25 cellular contexts compared by ENCODE assay signal in genomic region chr5:143707797-143708196, GRCh38.
DNase-seq lines count a peak whose midpoint lies in the region; TF ChIP-seq lines count a peak whose summit lies in the region.
"Had no signal": no experiment of that assay in that cellular context is flagged by ENCODE, and none has a peak within 500 bp of the region (broad histone marks: within the 10 kb centered on the region; RNA-seq: fewer than 3 reads in every experiment).

No MANE protein-coding gene starts in this region.

- in situ Hi-C loops in GM23248 (cut with MboI) = no loop called here
- in situ Hi-C loops in G401 (cut with HindIII; ENCODE audit: low sequenced_read_pairs) = no loop called here

- TF ChIP-seq CTCF in cardiac fibroblast (IDR thresholded peaks at IDR 0.05; ENCODE audit: low read depth, low read length) = no peak
- no peak for TF ChIP-seq CTCF in foreskin fibroblast (IDR thresholded peaks at IDR 0.05; ENCODE audit: low read depth, low read length)
- no peak for TF ChIP-seq CTCF in GM20000 (IDR thresholded peaks at IDR 0.05; ENCODE audit: extremely low read depth, missing control alignments)
- no peak for TF ChIP-seq CTCF in A673 (conservative IDR thresholded peaks at IDR 0.05; ENCODE audit: low read depth, low read length)

- H3K9me3 ChIP-seq in GM23248 (ENCODE audit: low read depth) (no peaks in the 10 kb centered on the region), A673 (ENCODE audit: low read depth, low read length, poor library complexity, severe bottlenecking) (no peaks in the 10 kb centered on the region)
- H3K9me3 ChIP-seq: A549 had no signal

- 17 to 18% methylated on average over 1 of the region's 1 CpG for WGBS in GM23248 (ENCODE audit: low coverage in 1 of 2, low lambda C conversion rate in 2 of 2, missing lambda C conversion rate in 2 of 2), 2 experiments

- DNase-seq in AG08395 (ENCODE audit: low spot score) (peak; percentile 53), GM23248 (peak; percentile 64), cardiac fibroblast (ENCODE audit: low read depth in 2 of 2) (peak; percentile 75 to 76), foreskin fibroblast (peak; percentile 60 to 76), SKM-1 treated with dmso at 0.1 percent for 144 hours (lab: John Stamatoyannopoulos, UW; ENCODE audit: unreplicated experiment) (no peak), GM20000 (ENCODE audit: low spot score) (no peak), A673 (ENCODE audit: low spot score) (no peak), G401 (ENCODE audit: low spot score) (no peak)
- DNase-seq: activated CD8-positive, alpha-beta T cell treated with anti-CD3 and anti-CD28 coated beads, Interleukin-2, amount 10 ng/mL, durations not matched to agents 7 days and 5 days; activated effector memory CD4-positive, alpha-beta T cell treated with Interleukin-2 at 50 U/mL for 16 hours; activated naive CD8-positive, alpha-beta T cell treated with anti-CD3 and anti-CD28 coated beads, Interleukin-2, amount 10 ng/mL, durations not matched to agents 7 days and 5 days; activated T-cell treated with anti-CD3 and anti-CD28 coated beads for 4 hours; C1 segment of cervical spinal cord; effector memory CD4-positive, alpha-beta T cell; GOT3; kidney glomerular epithelial cell; NCI-H2171; NCI-H526 treated with DMSO at 0.1 percent for 48 hours; posterior cingulate gyrus; RPMI8226; T-helper 17 cell; trophoblast cell had no signal

- no peaks in the 10 kb centered on the region for H3K79me2 ChIP-seq in GM23248 (ENCODE audit: insufficient read depth)

- H3K4me1 ChIP-seq in GM23248 (ENCODE audit: insufficient read depth) (peaks cover 12% of the 10 kb centered on the region), A673 (ENCODE audit: insufficient read depth, low read length, poor library complexity, severe bottlenecking) (no peaks in the 10 kb centered on the region)
- H3K4me1 ChIP-seq: A549 had no signal

- H3K9me2 ChIP-seq in GM23248 (ENCODE audit: insufficient read depth) = no peaks in the 10 kb centered on the region

- BruUV-seq in A673 (replicated peaks; lab: Mats Ljungman, UMichigan) = no TSS peak

- H3K9ac ChIP-seq in GM23248 = no peak overlapping the region

- H3K27me3 ChIP-seq in GM23248 (replicated peaks; ENCODE audit: insufficient read depth) = no peaks in the 10 kb centered on the region
- no peaks in the 10 kb centered on the region for H3K27me3 ChIP-seq in A673 (replicated peaks; ENCODE audit: insufficient read depth, low read depth, low read length, poor library complexity)

- intact Hi-C loops in A673 (cut with micrococcal nuclease; ENCODE audit: unreplicated experiment) = no loop called here

- peak overlapping the region; percentile 3; the same call in 1 of the 2 replicates for H2AFZ ChIP-seq in GM23248

- POLR2A ChIA-PET in A673 (lab: Charles Lee; ENCODE audit: low non-redundant PET) = interaction anchor here (0.7 kb wide), 1 partner anchor 974 kb away, joined by 9 read pairs; no protein-coding TSS in a partner anchor

- 0 out of 2 replicates have a peak, but pooled peaks cover 8% of the 10 kb centered on the region for H3F3A ChIP-seq in GM23248 (ENCODE audit: insufficient read depth)

- H3K36me3 ChIP-seq in GM23248 (ENCODE audit: low read depth) (no peaks in the 10 kb centered on the region), A673 (ENCODE audit: insufficient read depth, low read length, poor library complexity, severe bottlenecking) (no peaks in the 10 kb centered on the region)

- CTCF ChIA-PET in A673 (lab: Charles Lee) = interaction anchor here (0.6 kb wide), 1 partner anchor 14 kb away, joined by 12 read pairs; no protein-coding TSS in a partner anchor

- H3K27ac ChIP-seq in GM23248 (0 out of 2 replicates have a peak overlapping the region, but pooled peaks have one; percentile 4), A673 (ENCODE audit: low read depth, low read length, poor library complexity, severe bottlenecking) (no peak overlapping the region)
- H3K27ac ChIP-seq: A549 had no signal

- H4K20me1 ChIP-seq in GM23248 (ENCODE audit: insufficient read depth) = no peaks in the 10 kb centered on the region

- no peak overlapping the region for H3K4me3 ChIP-seq in GM23248
- H3K4me3 ChIP-seq in cardiac fibroblast (replicated peaks in 1 of 2; ENCODE audit: low read depth in 2 of 2, low read length in 2 of 2) = no peak overlapping the region
- H3K4me3 ChIP-seq in foreskin fibroblast (ENCODE audit: low read depth in 1 of 2, low read length in 2 of 2) = no peak overlapping the region
- no peak overlapping the region for H3K4me3 ChIP-seq in A673 (ENCODE audit: low read depth, low read length, poor library complexity, severe bottlenecking)
- H3K4me3 ChIP-seq: A549, K562, lung had no signal

- H3K4me2 ChIP-seq in GM23248 (ENCODE audit: unreplicated experiment) = peak overlapping the region; percentile 8
- H3K4me2 ChIP-seq: A549 had no signal

Comparison
In these comparisons a context has a peak if more than half of its experiments do, and no peak if none do; other contexts are left out.
1. DNase-seq: peak in AG08395 (single experiment), GM23248 (single experiment), cardiac fibroblast (2 of 2) and foreskin fibroblast (2 of 2); none in SKM-1 treated with dmso at 0.1 percent for 144 hours (single experiment), GM20000 (single experiment), A673 (single experiment) and G401 (single experiment).